Comparison of ENCODE assay signal across 25 cellular contexts in the genomic region with DNA sequence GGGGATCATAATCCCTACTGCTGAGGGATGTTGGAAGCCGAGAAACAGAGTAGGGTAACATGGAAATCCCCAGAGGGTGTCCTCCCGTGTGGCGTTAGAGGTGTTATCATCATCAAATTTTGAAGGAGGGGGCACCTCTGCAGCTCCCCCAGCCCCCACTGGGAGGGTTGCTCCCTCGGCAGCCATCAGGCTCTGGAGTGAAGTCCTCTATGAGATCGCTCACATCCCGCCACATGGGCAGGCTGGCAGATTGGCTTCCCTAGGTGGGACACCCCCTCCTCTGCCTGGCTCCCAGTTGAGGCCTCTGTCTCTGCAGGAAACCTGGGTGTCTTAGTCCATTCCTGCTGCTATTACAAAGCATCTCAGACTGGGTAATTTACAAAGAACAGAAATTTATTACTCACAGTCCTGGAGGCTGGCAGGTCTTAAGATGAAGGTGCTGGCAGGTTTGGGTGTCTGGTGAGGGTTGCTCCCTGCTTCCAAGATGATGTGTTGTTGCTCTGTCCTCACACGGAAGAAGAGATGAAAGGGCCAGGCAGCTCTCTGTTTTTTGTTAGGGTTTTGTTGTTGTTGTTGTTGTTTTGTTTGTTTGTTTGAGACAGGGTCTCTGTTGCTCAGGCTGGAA.
"Had no signal": no experiment of that assay in that cellular context is flagged by ENCODE, and none has a peak within 500 bp of the region (broad histone marks: within the 10 kb centered on the region; RNA-seq: fewer than 3 reads in every experiment).

No MANE protein-coding gene starts in this region.

- H3K27ac Mint-ChIP-seq: activated CD4-positive, alpha-beta T cell treated with anti-CD3 and anti-CD28 coated beads, Interleukin-2, amount 10 ng/mL, durations not matched to agents 7 days and 5 days; activated CD8-positive, alpha-beta memory T cell treated with anti-CD3 and anti-CD28 coated beads, Interleukin-2, amount 10 ng/mL, durations not matched to agents 7 days and 5 days; activated CD8-positive, alpha-beta T cell treated with anti-CD3 and anti-CD28 coated beads for 36 hours; activated naive CD8-positive, alpha-beta T cell treated with anti-CD3 and anti-CD28 coated beads, Interleukin-2, amount 50 U/mL, for 24 hours; dendritic cell treated with granulocyte-macrophage colony-stimulating factor and Interleukin-4, amounts not matched to agents 40 ng/mL and 50 ng/mL, for 4 days; nephron progenitor cell; stimulated activated memory B cell treated with anti-CD40 and anti-IgM and Interleukin-4, amounts not matched to agents 10 μg/mL and 1 μg/mL and 100 μg/mL, for 72 hours had no signal

- H3K27ac ChIP-seq: foreskin keratinocyte, stomach, suprapubic skin, tibial nerve, WERI-Rb-1 had no signal

- H3K4me1 ChIP-seq: suprapubic skin had no signal

- ATAC-seq: activated CD8-positive, alpha-beta memory T cell treated with anti-CD3 and anti-CD28 coated beads, Interleukin-2, amount 10 ng/mL, durations not matched to agents 7 days and 5 days; activated CD8-positive, alpha-beta T cell treated with anti-CD3 and anti-CD28 coated beads for 36 hours; activated naive CD8-positive, alpha-beta T cell treated with anti-CD3 and anti-CD28 coated beads, Interleukin-2, amount 50 U/mL, for 24 hours; foreskin keratinocyte; left cardiac atrium; mucosa of descending colon; sciatic nerve; stimulated activated memory B cell treated with anti-CD40 and anti-IgM and Interleukin-4, amounts not matched to agents 10 μg/mL and 1 μg/mL and 100 μg/mL, for 72 hours had no signal

- H3K4me3 Mint-ChIP-seq: activated CD4-positive, alpha-beta T cell treated with anti-CD3 and anti-CD28 coated beads, Interleukin-2, amount 10 ng/mL, durations not matched to agents 7 days and 5 days; activated CD8-positive, alpha-beta memory T cell treated with anti-CD3 and anti-CD28 coated beads, Interleukin-2, amount 10 ng/mL, durations not matched to agents 7 days and 5 days; activated CD8-positive, alpha-beta T cell treated with anti-CD3 and anti-CD28 coated beads for 36 hours; activated naive CD8-positive, alpha-beta T cell treated with anti-CD3 and anti-CD28 coated beads, Interleukin-2, amount 50 U/mL, for 24 hours; brain; dendritic cell treated with granulocyte-macrophage colony-stimulating factor and Interleukin-4, amounts not matched to agents 40 ng/mL and 50 ng/mL, for 4 days; nephron progenitor cell; stimulated activated memory B cell treated with anti-CD40 and anti-IgM and Interleukin-4, amounts not matched to agents 10 μg/mL and 1 μg/mL and 100 μg/mL, for 72 hours had no signal

- H3K9me3 ChIP-seq: mucosa of descending colon, stomach, suprapubic skin, tibial nerve had no signal

- H3K9me3 Mint-ChIP-seq: activated CD4-positive, alpha-beta T cell treated with anti-CD3 and anti-CD28 coated beads, Interleukin-2, amount 10 ng/mL, durations not matched to agents 7 days and 5 days; activated CD8-positive, alpha-beta T cell treated with anti-CD3 and anti-CD28 coated beads for 36 hours; activated naive CD8-positive, alpha-beta T cell treated with anti-CD3 and anti-CD28 coated beads, Interleukin-2, amount 50 U/mL, for 24 hours; dendritic cell treated with granulocyte-macrophage colony-stimulating factor and Interleukin-4, amounts not matched to agents 40 ng/mL and 50 ng/mL, for 4 days; nephron progenitor cell; stimulated activated memory B cell treated with anti-CD40 and anti-IgM and Interleukin-4, amounts not matched to agents 10 μg/mL and 1 μg/mL and 100 μg/mL, for 72 hours had no signal

- H3K36me3 Mint-ChIP-seq: activated CD8-positive, alpha-beta memory T cell treated with anti-CD3 and anti-CD28 coated beads, Interleukin-2, amount 10 ng/mL, durations not matched to agents 7 days and 5 days; brain; stimulated activated memory B cell treated with anti-CD40 and anti-IgM and Interleukin-4, amounts not matched to agents 10 μg/mL and 1 μg/mL and 100 μg/mL, for 72 hours had no signal

- H3K36me3 ChIP-seq: stomach, suprapubic skin, tibial nerve, WERI-Rb-1 had no signal

- H3K4me3 ChIP-seq: mucosa of descending colon, stomach, suprapubic skin, tibial nerve had no signal

- DNase-seq: activated CD4-positive, alpha-beta T cell treated with anti-CD3 and anti-CD28 coated beads, Interleukin-2, amount 10 ng/mL, durations not matched to agents 7 days and 5 days; activated CD4-positive, CD25-positive, alpha-beta regulatory T cell treated with anti-CD3 and anti-CD28 coated beads, Interleukin-2, amount 50 U/mL, for 72 hours; activated CD8-positive, alpha-beta memory T cell treated with anti-CD3 and anti-CD28 coated beads, Interleukin-2, amount 10 ng/mL, durations not matched to agents 7 days and 5 days; activated CD8-positive, alpha-beta T cell treated with anti-CD3 and anti-CD28 coated beads for 36 hours; activated gamma-delta T cell; activated naive CD4-positive, alpha-beta T cell treated with anti-CD3 and anti-CD28 coated beads, Interleukin-2, amount 50 U/mL, for 16 hours; activated naive CD8-positive, alpha-beta T cell treated with anti-CD3 and anti-CD28 coated beads, Interleukin-2, amount 50 U/mL, for 24 hours; activated T-cell treated with anti-CD3 and anti-CD28 coated beads for 4 hours; effector CD4-positive, alpha-beta T cell; foreskin keratinocyte; hippocampal formation; left cardiac atrium; mucosa of descending colon; nephron progenitor cell; nucleus accumbens; small intestine; stimulated activated CD4-positive, alpha-beta T cell treated with anti-CD3 and anti-CD28 coated beads, Interleukin-15, amount 100 ng/mL, for 24 hours; stomach; WERI-Rb-1 had no signal
